17 cellular contexts compared by ENCODE assay signal in genomic region chr2:88091943-88092342, GRCh38. TPM values are rescaled to one million over a fixed set of nuclear protein-coding genes. Genes with fewer than 3 reads are reported as not detected.
DNase-seq lines count a peak whose midpoint lies in the region; ATAC-seq and TF ChIP-seq lines count a peak whose summit lies in the region.
"Had no signal": no experiment of that assay in that cellular context is flagged by ENCODE, and none has a peak within 500 bp of the region (broad histone marks: within the 10 kb centered on the region; RNA-seq: fewer than 3 reads in every experiment).

No MANE protein-coding gene starts in this region.

- H3K27ac Mint-ChIP-seq in memory B cell = no peak overlapping the region

- H3K27ac ChIP-seq in cardiac muscle cell = peak overlapping the region; percentile 17
- H3K27ac ChIP-seq: A549, KMS-11, SJCRH30 had no signal

- peaks cover 65% of the 10 kb centered on the region for H3K36me3 ChIP-seq in cardiac muscle cell
- H3K36me3 ChIP-seq: SJCRH30 had no signal

- no peaks in the 10 kb centered on the region for H3K9me3 Mint-ChIP-seq in memory B cell

- H3K27me3 ChIP-seq in cardiac muscle cell = no peaks in the 10 kb centered on the region
- H3K27me3 ChIP-seq: SJCRH30 had no signal

- H3K4me3 ChIP-seq in cardiac muscle cell (no peak overlapping the region), foreskin fibroblast (ENCODE audit: low read depth in 1 of 2, low read length in 2 of 2) (no peak overlapping the region)
- H3K4me3 ChIP-seq: A549, SJCRH30 had no signal

- TF ChIP-seq CTCF in cardiac muscle cell (IDR thresholded peaks at IDR 0.05; ENCODE audit: low read depth, low read length) (no peak), foreskin fibroblast (IDR thresholded peaks at IDR 0.05; ENCODE audit: low read depth, low read length) (no peak)

- H3K9me3 ChIP-seq in cardiac muscle cell (ENCODE audit: low read depth) = no peaks in the 10 kb centered on the region
- H3K9me3 ChIP-seq: A549, Caco-2, SJCRH30 had no signal

- ATAC-seq in left ventricle myocardium superior = no peak
- peak; percentile 53 for ATAC-seq in memory B cell (ENCODE audit: low read depth)
- ATAC-seq in HG02588 (IDR thresholded peaks at IDR 0.05; ENCODE audit: unreplicated experiment) = no peak
- ATAC-seq in HG03457 (IDR thresholded peaks at IDR 0.05; ENCODE audit: unreplicated experiment) = no peak
- no peak for ATAC-seq in GM19467 (IDR thresholded peaks at IDR 0.05; ENCODE audit: unreplicated experiment)
- ATAC-seq: A549 had no signal

- H3K36me3 Mint-ChIP-seq in memory B cell = no peaks in the 10 kb centered on the region
- H3K36me3 Mint-ChIP-seq: CD14-positive monocyte had no signal

- no peak overlapping the region for H3K4me3 Mint-ChIP-seq in memory B cell
- H3K4me3 Mint-ChIP-seq: CD14-positive monocyte had no signal

- no peak for DNase-seq in cardiac muscle cell (ENCODE audit: low read depth in 1 of 2, low spot score in 1 of 2)
- no peak for DNase-seq in left ventricle myocardium superior
- DNase-seq in SIG-M5 treated with dmso at 0.1 percent for 504 hours (lab: John Stamatoyannopoulos, UW; ENCODE audit: unreplicated experiment) = peak; percentile 74
- DNase-seq in memory B cell (ENCODE audit: low spot score in 2 of 2) = no peak
- DNase-seq in foreskin fibroblast = no peak
- DNase-seq: Caco-2, HCEC 1CT, NCI-H1048, NCI-H1694, NCI-H345, SJCRH30 had no signal

- H3K27me3 Mint-ChIP-seq in memory B cell = peaks cover 4% of the 10 kb centered on the region

- H3K4me1 Mint-ChIP-seq in memory B cell = peaks cover 5% of the 10 kb centered on the region

- intact Hi-C loops in left ventricle myocardium superior (cut with micrococcal nuclease) = no loop called here

- H3K4me1 ChIP-seq in cardiac muscle cell (ENCODE audit: low read depth) = no peaks in the 10 kb centered on the region
- H3K4me1 ChIP-seq: A549, Caco-2, SJCRH30 had no signal

RNA-seq across cellular contexts. Expression of gene SMYD1, which starts 24.3 kb away (rescaled TPM):
- total RNA-seq in cardiac muscle cell = 289 and 375 TPM in 2 replicates
- 211 and 303 TPM in 2 replicates for polyA plus RNA-seq in cardiac muscle cell
- 492 TPM for total RNA-seq in left ventricle myocardium superior
- total RNA-seq: Caco-2 had no signal
- polyA plus RNA-seq: A549, CD14-positive monocyte had no signal

RNA-seq across cellular contexts. Expression of gene FABP1, which starts 35.9 kb away (rescaled TPM):
- total RNA-seq in cardiac muscle cell = not detected in 2 replicates
- 0.24 and 0.45 TPM in 2 replicates for polyA plus RNA-seq in cardiac muscle cell
- total RNA-seq in left ventricle myocardium superior = not detected
- polyA plus RNA-seq: A549, CD14-positive monocyte had no signal

RNA-seq across cellular contexts. Expression of gene KRCC1, which starts 36.4 kb away (rescaled TPM):
- total RNA-seq in cardiac muscle cell (26.6 and 26.7 TPM in 2 replicates), left ventricle myocardium superior (24.1 TPM)
- 26.5 and 29.5 TPM in 2 replicates for polyA plus RNA-seq in cardiac muscle cell
